ENCODE assay signal across 24 cellular contexts in genomic region chr4:8579526-8580320, GRCh38. TPM values are rescaled to one million over a fixed set of nuclear protein-coding genes. Genes with fewer than 3 reads are reported as not detected.
DNase-seq lines count a peak whose midpoint lies in the region; ATAC-seq and TF ChIP-seq lines count a peak whose summit lies in the region.
"Had no signal": no experiment of that assay in that cellular context is flagged by ENCODE, and none has a peak within 500 bp of the region (broad histone marks: within the 10 kb centered on the region; RNA-seq: fewer than 3 reads in every experiment).

No MANE protein-coding gene starts in this region.

- no peak for TF ChIP-seq EP300 in sigmoid colon (IDR thresholded peaks at IDR 0.05)

- H3K4me1 Mint-ChIP-seq in GM23338, result peaks cover 34% of the 10 kb centered on the region
- H3K4me1 Mint-ChIP-seq: activated B cell treated with CpG ODN at 0.5 μM for 24 hours; naive thymus-derived CD8-positive, alpha-beta T cell had no signal

- H3K36me3 ChIP-seq in GM23338 (ENCODE audit: insufficient read depth) (no peaks in the 10 kb centered on the region), RWPE2 (ENCODE audit: low read depth) (no peaks in the 10 kb centered on the region), iPS-18a (ENCODE audit: control insufficient read depth, low read depth, low read length) (no peaks in the 10 kb centered on the region), sigmoid colon (no peaks in the 10 kb centered on the region), thyroid gland (no peaks in the 10 kb centered on the region)
- H3K36me3 ChIP-seq: BLaER1 treated with 17β-estradiol and CSF1 and Interleukin-3, amounts not matched to agents 10 nM and 100 nM; stomach had no signal

- no peak overlapping the region for H3K27ac Mint-ChIP-seq in GM23338
- H3K27ac Mint-ChIP-seq: activated B cell treated with CpG ODN at 0.5 μM for 24 hours; activated CD4-positive, alpha-beta memory T cell treated with anti-CD3 and anti-CD28 coated beads for 36 hours; activated naive CD4-positive, alpha-beta T cell treated with anti-CD3 and anti-CD28 coated beads, Interleukin-2, amount 50 U/mL, for 72 hours; activated T-helper 2 cell treated with anti-CD3 and anti-CD28 coated beads, Interferon-gamma antibody, Interleukin-2, Interleukin-4, amounts not matched to agents 10 μg/mL and 5 μg/mL and 100 μg/mL, durations not matched to agents 14 hours and 24 hours and 36 hours had no signal

- WGBS in sigmoid colon, 2 donors, result 34 to 35% methylated on average over 12 of the region's 12 CpGs
- WGBS in thyroid gland, 2 donors, result 23 to 25% methylated on average over 12 of the region's 12 CpGs

- DNase-seq in GM23338 (ENCODE audit: low spot score) (no peak), RWPE2 (ENCODE audit: low spot score) (peak; percentile 31), sigmoid colon (peak; percentile 18), thyroid gland (no peak), ecto neural progenitor cell (ENCODE audit: low spot score) (no peak)
- DNase-seq: activated B cell treated with CpG ODN at 0.5 μM for 24 hours, anterior cingulate cortex, DMS79 treated with DMSO at 0.1 percent for 48 hours, NCI-H2081 treated with DMSO at 0.1 percent for 48 hours, NCI-H446 had no signal

- intact Hi-C loops in sigmoid colon (cut with DNase I), result no loop called here
- intact Hi-C loops in thyroid gland (cut with DNase I), result no loop called here

- TF ChIP-seq CTCF in GM23338 (conservative IDR thresholded peaks at IDR 0.05; ENCODE audit: low read depth in 2 of 2) (no peak), RWPE2 (IDR thresholded peaks at IDR 0.05; ENCODE audit: poor library complexity, severe bottlenecking) (no peak), sigmoid colon (IDR thresholded peaks at IDR 0.05) (no peak), thyroid gland (IDR thresholded peaks at IDR 0.05) (no peak)

- H3K4me2 ChIP-seq in GM23338, result peak overlapping the region; percentile 89

- H3F3A ChIP-seq in GM23338 (replicated peaks; ENCODE audit: low read depth), result 0 out of 2 replicates have a peak, but pooled peaks cover 2% of the 10 kb centered on the region

- H3K27ac ChIP-seq in GM23338 (ENCODE audit: low read depth), result no peak overlapping the region
- H3K27ac ChIP-seq in RWPE2 (ENCODE audit: poor library complexity, severe bottlenecking), result no peak overlapping the region
- H3K27ac ChIP-seq in iPS-18a (ENCODE audit: low read length), result no peak overlapping the region
- H3K27ac ChIP-seq in sigmoid colon, result no peak overlapping the region
- no peak overlapping the region for H3K27ac ChIP-seq in thyroid gland
- H3K27ac ChIP-seq: BLaER1 treated with 17β-estradiol and CSF1 and Interleukin-3, amounts not matched to agents 10 nM and 100 nM; stomach had no signal

- no peaks in the 10 kb centered on the region for H4K20me1 ChIP-seq in GM23338 (replicated peaks; ENCODE audit: insufficient read depth)

- no peaks in the 10 kb centered on the region for H3K9me2 ChIP-seq in GM23338 (ENCODE audit: insufficient read depth)

- H3K4me3 ChIP-seq in GM23338 (peak overlapping the region; percentile 65), RWPE2 (ENCODE audit: severe bottlenecking) (no peak overlapping the region), iPS-18a (ENCODE audit: low read length) (peak overlapping the region; percentile 47), sigmoid colon (no peak overlapping the region), thyroid gland (replicated peaks in 1 of 3) (no peak overlapping the region)
- H3K4me3 ChIP-seq: BLaER1 treated with 17β-estradiol and CSF1 and Interleukin-3, amounts not matched to agents 10 nM and 100 nM; stomach had no signal

- no peak overlapping the region for H3K9ac ChIP-seq in iPS-18a (ENCODE audit: low read length)
- H3K9ac ChIP-seq: BLaER1 treated with 17β-estradiol and CSF1 and Interleukin-3, amounts not matched to agents 10 nM and 100 nM had no signal

- H3K4me1 ChIP-seq in GM23338 (ENCODE audit: insufficient read depth) (peaks cover 16% of the 10 kb centered on the region; the same call in 1 of the 2 replicates), RWPE2 (ENCODE audit: insufficient read depth, poor library complexity, severe bottlenecking) (no peaks in the 10 kb centered on the region), iPS-18a (ENCODE audit: control insufficient read depth, low read depth, low read length) (peaks cover 3% of the 10 kb centered on the region), sigmoid colon (peaks cover 0 to 8% (median 0%) of the 10 kb centered on the region in 4 donors), thyroid gland (peaks cover 8 to 11% of the 10 kb centered on the region in 2 donors)

- ATAC-seq in GM23338 (no peak), RWPE2 (ENCODE audit: low read depth) (no peak), GM21515 (IDR thresholded peaks at IDR 0.05; ENCODE audit: unreplicated experiment) (no peak)
- ATAC-seq: naive thymus-derived CD8-positive, alpha-beta T cell had no signal

- no peaks in the 10 kb centered on the region for H3K9me3 Mint-ChIP-seq in GM23338
- H3K9me3 Mint-ChIP-seq: activated B cell treated with CpG ODN at 0.5 μM for 24 hours; activated CD4-positive, alpha-beta memory T cell treated with anti-CD3 and anti-CD28 coated beads for 36 hours; activated naive CD4-positive, alpha-beta T cell treated with anti-CD3 and anti-CD28 coated beads, Interleukin-2, amount 50 U/mL, for 72 hours; activated T-helper 2 cell treated with anti-CD3 and anti-CD28 coated beads, Interferon-gamma antibody, Interleukin-2, Interleukin-4, amounts not matched to agents 10 μg/mL and 5 μg/mL and 100 μg/mL, durations not matched to agents 14 hours and 24 hours and 36 hours; IgD-negative memory B cell had no signal

- peak overlapping the region; percentile 49; the same call in 1 of the 2 replicates for H2AFZ ChIP-seq in GM23338

- no peak for TF ChIP-seq POLR2A in sigmoid colon (IDR thresholded peaks at IDR 0.05)
- TF ChIP-seq POLR2A in thyroid gland (IDR thresholded peaks at IDR 0.05), result no peak

- peak overlapping the region; percentile 65 for H3K4me3 Mint-ChIP-seq in GM23338
- H3K4me3 Mint-ChIP-seq: activated B cell treated with CpG ODN at 0.5 μM for 24 hours; activated CD4-positive, alpha-beta memory T cell treated with anti-CD3 and anti-CD28 coated beads for 36 hours; IgD-negative memory B cell; naive thymus-derived CD8-positive, alpha-beta T cell had no signal

- peaks cover 13% of the 10 kb centered on the region for H3K27me3 ChIP-seq in GM23338 (ENCODE audit: insufficient read depth)
- peaks cover 30% of the 10 kb centered on the region for H3K27me3 ChIP-seq in RWPE2 (ENCODE audit: insufficient read depth, poor library complexity, severe bottlenecking)
- H3K27me3 ChIP-seq in iPS-18a (ENCODE audit: control insufficient read depth, insufficient read depth, low read length), result peaks cover 70% of the 10 kb centered on the region
- H3K27me3 ChIP-seq in sigmoid colon, result peaks cover 23 to 52% (median 38%) of the 10 kb centered on the region in 3 donors
- H3K27me3 ChIP-seq in thyroid gland, result no peaks in the 10 kb centered on the region

- H3K79me2 ChIP-seq in GM23338 (replicated peaks; ENCODE audit: insufficient read depth), result no peaks in the 10 kb centered on the region

- H3K9me3 ChIP-seq in RWPE2 (ENCODE audit: severe bottlenecking) (no peaks in the 10 kb centered on the region), iPS-18a (ENCODE audit: control insufficient read depth, low read depth, low read length) (no peaks in the 10 kb centered on the region), sigmoid colon (no peaks in the 10 kb centered on the region), thyroid gland (no peaks in the 10 kb centered on the region)

- H3K36me3 Mint-ChIP-seq in GM23338 (ENCODE audit: low read depth), result no peaks in the 10 kb centered on the region
- H3K36me3 Mint-ChIP-seq: activated CD4-positive, alpha-beta memory T cell treated with anti-CD3 and anti-CD28 coated beads for 36 hours; activated naive CD4-positive, alpha-beta T cell treated with anti-CD3 and anti-CD28 coated beads, Interleukin-2, amount 50 U/mL, for 72 hours; IgD-negative memory B cell had no signal

- H3K27me3 Mint-ChIP-seq in GM23338 (ENCODE audit: insufficient read depth, low read depth, poor library complexity), result peaks cover 37% of the 10 kb centered on the region

TF ChIP-seq in GM23338, 12 proteins besides CTCF, POLR2A, EP300 and RAD21 (continues in another document):
- no peak for TF ChIP-seq EZH2 (IDR thresholded peaks at IDR 0.05; ENCODE audit: low read depth, unreplicated experiment)
- TF ChIP-seq ZNF114 (CRISPR knock-in tag; IDR thresholded peaks at IDR 0.05), result no peak
- TF ChIP-seq EZH2phosphoT487 (IDR thresholded peaks at IDR 0.05; ENCODE audit: unreplicated experiment), result no peak
- no peak for TF ChIP-seq ETS1 (IDR thresholded peaks at IDR 0.05)
- TF ChIP-seq CREB1 (CRISPR knock-in tag; IDR thresholded peaks at IDR 0.05; ENCODE audit: low read depth), result no peak
- no peak for TF ChIP-seq POLR2AphosphoS5 (IDR thresholded peaks at IDR 0.05; ENCODE audit: low read depth)
- no peak for TF ChIP-seq JUNB (IDR thresholded peaks at IDR 0.05; ENCODE audit: unreplicated experiment)
- TF ChIP-seq ZNF331 (CRISPR knock-in tag; IDR thresholded peaks at IDR 0.05; ENCODE audit: low read depth), result no peak

RNA-seq across cellular contexts. Expression of gene GPR78, which starts 0.5 kb away (rescaled TPM):
- total RNA-seq in GM23338 (2014; rRNA removed; shearing (Covaris generic)), result 2.6 and 2.7 TPM in 2 replicates
- polyA plus RNA-seq in GM23338 (2016; fragmentation: Nextera tagmentation; extraction: Ambion mirVana), result 0.82 and 0.83 TPM in 2 replicates
- total RNA-seq in sigmoid colon, result under 1 TPM in 1 of 4 donors, not detected in 3; 0.28 TPM
- polyA plus RNA-seq in sigmoid colon, result under 1 TPM in 1 of 3 donors, not detected in 2; 0.04 TPM
- not detected for total RNA-seq in thyroid gland
- total RNA-seq: activated B cell treated with CpG ODN at 0.5 μM for 24 hours; activated CD4-positive, alpha-beta memory T cell treated with anti-CD3 and anti-CD28 coated beads for 36 hours; activated T-helper 2 cell treated with anti-CD3 and anti-CD28 coated beads, Interferon-gamma antibody, Interleukin-2, Interleukin-4, amounts not matched to agents 10 μg/mL and 5 μg/mL and 100 μg/mL, durations not matched to agents 14 hours and 24 hours and 36 hours; dermis blood vessel endothelial cell; endothelial cell of umbilical vein; glomerular endothelial cell; MCF 10A; naive thymus-derived CD8-positive, alpha-beta T cell; Right ventricle myocardium inferior had no signal
- polyA plus RNA-seq: endothelial cell of umbilical vein; IgD-negative memory B cell; naive thymus-derived CD8-positive, alpha-beta T cell had no signal

RNA-seq across cellular contexts. Expression of gene CPZ, which starts 12.8 kb away (rescaled TPM):
- total RNA-seq in GM23338 (2014; rRNA removed; shearing (Covaris generic)), result 37.3 and 43.1 TPM in 2 replicates
- polyA plus RNA-seq in GM23338 (2016; fragmentation: Nextera tagmentation; extraction: Ambion mirVana) (24.6 and 29.9 TPM in 2 replicates), sigmoid colon (1 to 10 TPM in 2 of 3 donors, under 1 TPM in 1; 0.46 to 2.4 (median 1.8) TPM)
- total RNA-seq in sigmoid colon (1 to 10 TPM in 3 of 4 donors, under 1 TPM in 1; 0.54 to 8.3 (median 3.0) TPM), thyroid gland (10 to 100 TPM in 1 of 4 donors, 1 to 10 TPM in 3; 4.1 to 12.9 (median 6.5) TPM)
- total RNA-seq: activated B cell treated with CpG ODN at 0.5 μM for 24 hours; activated CD4-positive, alpha-beta memory T cell treated with anti-CD3 and anti-CD28 coated beads for 36 hours; activated naive CD4-positive, alpha-beta T cell treated with anti-CD3 and anti-CD28 coated beads, Interleukin-2, amount 50 U/mL, for 72 hours; activated T-helper 2 cell treated with anti-CD3 and anti-CD28 coated beads, Interferon-gamma antibody, Interleukin-2, Interleukin-4, amounts not matched to agents 10 μg/mL and 5 μg/mL and 100 μg/mL, durations not matched to agents 14 hours and 24 hours and 36 hours; dermis blood vessel endothelial cell; endothelial cell of umbilical vein; MCF 10A; naive thymus-derived CD8-positive, alpha-beta T cell had no signal
- polyA plus RNA-seq: endothelial cell of umbilical vein; IgD-negative memory B cell; naive thymus-derived CD8-positive, alpha-beta T cell had no signal

Comparison
In these comparisons a context has a peak if more than half of its experiments do, and no peak if none do; other contexts are left out.
1. DNase-seq: peak in RWPE2 (single experiment) and sigmoid colon (single experiment); none in GM23338 (single experiment), thyroid gland (0 of 2) and ecto neural progenitor cell (single experiment).
2. H3K4me3 ChIP-seq: peak in GM23338 (single experiment) and iPS-18a (single experiment); none in RWPE2 (single experiment), sigmoid colon (0 of 4) and thyroid gland (0 of 3).